Comparison of ENCODE assay signal across 24 cellular contexts in genomic region chr20:64137598-64138031, GRCh38. TPM values are rescaled to one million over a fixed set of nuclear protein-coding genes. Genes with fewer than 3 reads are reported as not detected.
"Had no signal": no experiment of that assay in that cellular context is flagged by ENCODE, and none has a peak within 500 bp of the region (broad histone marks: within the 10 kb centered on the region; RNA-seq: fewer than 3 reads in every experiment).

No MANE protein-coding gene starts in this region.

- H3K27me3 ChIP-seq: ascending aorta, upper lobe of left lung had no signal

- H3K9me3 ChIP-seq: ascending aorta, breast epithelium, heart left ventricle, upper lobe of left lung had no signal

- H3K27ac Mint-ChIP-seq: activated naive CD8-positive, alpha-beta T cell treated with anti-CD3 and anti-CD28 coated beads, Interleukin-2, amount 50 U/mL, for 24 hours; effector memory CD8-positive, alpha-beta T cell; T-helper 17 cell had no signal

- H3K4me3 ChIP-seq: ascending aorta, breast epithelium, heart left ventricle, skin epidermis, upper lobe of left lung had no signal

- ATAC-seq: activated naive CD8-positive, alpha-beta T cell treated with anti-CD3 and anti-CD28 coated beads, Interleukin-2, amount 50 U/mL, for 24 hours; effector memory CD8-positive, alpha-beta T cell; stimulated activated naive CD8-positive, alpha-beta T cell treated with anti-CD3 and anti-CD28 coated beads, Interleukin-15, Interleukin-2, amounts not matched to agents 100 U/mL and 50 U/mL, for 24 hours; T-helper 17 cell had no signal

- H3K36me3 ChIP-seq: ascending aorta, breast epithelium, heart left ventricle, upper lobe of left lung, WERI-Rb-1 had no signal

- H3K4me1 Mint-ChIP-seq: activated naive CD8-positive, alpha-beta T cell treated with anti-CD3 and anti-CD28 coated beads, Interleukin-2, amount 50 U/mL, for 24 hours had no signal

- DNase-seq: activated CD4-positive, alpha-beta T cell treated with anti-CD3 and anti-CD28 coated beads, Interleukin-2, amount 50 U/mL, for 48 hours; activated naive CD4-positive, alpha-beta T cell treated with Interleukin-2 at 50 U/mL for 16 hours; activated naive CD8-positive, alpha-beta T cell treated with anti-CD3 and anti-CD28 coated beads, Interleukin-2, amount 50 U/mL, for 24 hours; dermis blood vessel endothelial cell; effector memory CD8-positive, alpha-beta T cell; foreskin melanocyte; midbrain; stimulated activated CD4-positive, alpha-beta T cell treated with anti-CD3 and anti-CD28 coated beads, Interleukin-4, amount 100 ng/mL, for 4 hours; stimulated activated CD8-positive, alpha-beta memory T cell treated with anti-CD3 and anti-CD28 coated beads, Interleukin-4, amount 100 ng/mL, for 48 hours; stimulated activated naive CD8-positive, alpha-beta T cell treated with anti-CD3 and anti-CD28 coated beads, Interleukin-15, Interleukin-2, amounts not matched to agents 100 U/mL and 50 U/mL, for 24 hours; WERI-Rb-1 had no signal

- H3K9me3 Mint-ChIP-seq: activated naive CD8-positive, alpha-beta T cell treated with anti-CD3 and anti-CD28 coated beads, Interleukin-2, amount 50 U/mL, for 24 hours; effector memory CD8-positive, alpha-beta T cell had no signal

- H3K27ac ChIP-seq: ascending aorta, breast epithelium, heart left ventricle, parathyroid adenoma, skin epidermis, upper lobe of left lung, WERI-Rb-1 had no signal

- H3K4me3 Mint-ChIP-seq: activated naive CD8-positive, alpha-beta T cell treated with anti-CD3 and anti-CD28 coated beads, Interleukin-2, amount 50 U/mL, for 24 hours; effector memory CD8-positive, alpha-beta T cell; T-helper 17 cell had no signal

- H3K4me1 ChIP-seq: ascending aorta, breast epithelium, heart left ventricle, parathyroid adenoma, upper lobe of left lung had no signal

RNA-seq across cellular contexts. Expression of gene MYT1, which starts 26.6 kb away (rescaled TPM):
- total RNA-seq: ascending aorta, dermis blood vessel endothelial cell, fibroblast of lung, myocyte, T-helper 17 cell had no signal
- polyA plus RNA-seq: fibroblast of lung had no signal

RNA-seq across cellular contexts. Expression of gene NPBWR2, which starts 30.2 kb away (rescaled TPM):
- total RNA-seq: ascending aorta, breast epithelium, cerebellum, dermis blood vessel endothelial cell, fibroblast of lung, heart left ventricle, liver, myocyte, renal cortical epithelial cell, T-helper 17 cell, temporal lobe, upper lobe of left lung had no signal
- polyA plus RNA-seq: fibroblast of lung, heart left ventricle, liver had no signal

RNA-seq across cellular contexts. Expression of gene LKAAEAR1, which starts 53.4 kb away (rescaled TPM):
- total RNA-seq: ascending aorta, dermis blood vessel endothelial cell, fibroblast of lung, heart left ventricle, liver, renal cortical epithelial cell, T-helper 17 cell had no signal
- polyA plus RNA-seq: fibroblast of lung, heart left ventricle had no signal
